Comparison of ENCODE assay signal across 26 cellular contexts in genomic region chr6:998551-998950, GRCh38.
"Had no signal": no experiment of that assay in that cellular context is flagged by ENCODE, and none has a peak within 500 bp of the region (broad histone marks: within the 10 kb centered on the region; RNA-seq: fewer than 3 reads in every experiment).

No MANE protein-coding gene starts in this region.

- ATAC-seq: effector memory CD8-positive, alpha-beta T cell; esophagus mucosa; gastrocnemius medialis; heart right ventricle; left cardiac atrium; left lung; left ventricle myocardium superior; lower lobe of right lung; naive thymus-derived CD4-positive, alpha-beta T cell had no signal

- DNase-seq: colonic mucosa; cortex of kidney; effector CD8-positive, alpha-beta T cell; effector memory CD8-positive, alpha-beta T cell; endodermal cell; erythroblast; esophagus squamous epithelium; foreskin fibroblast; foreskin melanocyte; gastrocnemius medialis; glutamatergic neuron; head of caudate nucleus; heart right ventricle; hippocampal formation; left cardiac atrium; left lung; left ventricle myocardium superior; lower lobe of right lung; mesenchymal stem cell; midbrain; naive thymus-derived CD4-positive, alpha-beta T cell had no signal

- H3K4me1 ChIP-seq: colonic mucosa, esophagus squamous epithelium, gastrocnemius medialis, heart right ventricle, left lung, lower lobe of right lung had no signal

- FAIRE-seq: endometrium, islet of Langerhans, keratinocyte had no signal

- H3K36me3 ChIP-seq: colonic mucosa, esophagus squamous epithelium, gastrocnemius medialis, heart right ventricle, left lung, lower lobe of right lung had no signal

- H3K27me3 ChIP-seq: colonic mucosa, gastrocnemius medialis, left lung had no signal

- H3K9me3 ChIP-seq: colonic mucosa, esophagus squamous epithelium, gastrocnemius medialis, heart right ventricle, left lung, lower lobe of right lung had no signal

- H3K27ac ChIP-seq: colonic mucosa, epithelial cell of prostate, esophagus squamous epithelium, gastrocnemius medialis, heart right ventricle, left lung, lower lobe of right lung had no signal

- H3K4me3 ChIP-seq: colonic mucosa, esophagus squamous epithelium, gastrocnemius medialis, heart right ventricle, left lung, lower lobe of right lung had no signal
